8 cellular contexts compared by ENCODE assay signal in genomic region chr11:65181569-65182257, GRCh38. TPM values are rescaled to one million over a fixed set of nuclear protein-coding genes. Genes with fewer than 3 reads are reported as not detected.
A peak's percentile ranks its signal among the peaks of the same experiment; 100 is the strongest.
DNase-seq lines count a peak whose midpoint lies in the region; ATAC-seq, FAIRE-seq and TF ChIP-seq lines count a peak whose summit lies in the region.

CAPN1 (plus strand) TSS chr11:65181928; CDS start chr11:65182702, 774 bp downstream.

- H3K27me3 ChIP-seq in left ventricle myocardium inferior (ENCODE audit: low read depth) (no peaks in the 10 kb centered on the region), psoas muscle (ENCODE audit: insufficient read depth in 3 of 3, low read length in 2 of 3) (no peaks in the 10 kb centered on the region)

- peak within 1 kb of the TSS; percentile 88 for H3K4me3 ChIP-seq in NB4 (ENCODE audit: low read depth, low read length)
- H3K4me3 ChIP-seq in left ventricle myocardium inferior: peak within 1 kb of the TSS; percentile 96
- peak within 1 kb of the TSS; percentile 88 for H3K4me3 ChIP-seq in psoas muscle

- no peak within 1 kb of the TSS for H3K27ac Mint-ChIP-seq in T-helper 17 cell

- peak within 1 kb of the TSS; percentile 93 for H3K27ac ChIP-seq in left ventricle myocardium inferior (replicated peaks)
- peak within 1 kb of the TSS; percentile 91 for H3K27ac ChIP-seq in psoas muscle

- ATAC-seq in T-helper 17 cell (peak; percentile 77), psoas muscle (peak; percentile 70 to 84 (median 74))

- peaks cover 36% of the 10 kb centered on the region for H3K4me1 ChIP-seq in left ventricle myocardium inferior
- no peaks in the 10 kb centered on the region for H3K4me1 ChIP-seq in psoas muscle

- H3K9me3 ChIP-seq in T-helper 17 cell (ENCODE audit: control insufficient read depth, low read length, poor library complexity, severe bottlenecking) (no peaks in the 10 kb centered on the region), left ventricle myocardium inferior (replicated peaks) (no peaks in the 10 kb centered on the region), psoas muscle (no peaks in the 10 kb centered on the region)

- H3K36me3 ChIP-seq in left ventricle myocardium inferior (peaks cover 13% of the 10 kb centered on the region), psoas muscle (ENCODE audit: insufficient read depth in 1 of 2, low read depth in 1 of 2) (peaks cover 0 to 43% of the 10 kb centered on the region in 2 donors)

- no peak for FAIRE-seq in urothelium cell line (lab: Jason Lieb, UNC)

- TF ChIP-seq POLR2A in NB4 (IDR thresholded peaks at IDR 0.05; ENCODE audit: extremely low read depth, insufficient read length): no peak

- H3K36me3 Mint-ChIP-seq in T-helper 17 cell (ENCODE audit: low read depth): peaks cover 5% of the 10 kb centered on the region

- DNase-seq in DMS53 treated with DMSO at 0.1 percent for 48 hours (lab: John Stamatoyannopoulos, UW; ENCODE audit: unreplicated experiment): peak; percentile 41
- DNase-seq in GOT3 (lab: John Stamatoyannopoulos, UW): peak; percentile 5
- DNase-seq in NB4 (ENCODE audit: low read depth): peak; percentile 97
- DNase-seq in T-helper 17 cell: peak; percentile 43 to 72 (median 55)
- DNase-seq in amniotic epithelial cell (ENCODE audit: low read depth): peak; percentile 95
- DNase-seq in left ventricle myocardium inferior: peak; percentile 84
- DNase-seq in psoas muscle: peak; percentile 87 to 95
- DNase-seq in urothelium cell line (ENCODE audit: low spot score): peak; percentile 86

- intact Hi-C loops in left ventricle myocardium inferior (cut with micrococcal nuclease): no loop called here
- intact Hi-C loops in psoas muscle (cut with DNase I): loop anchor here (2.0 to 5.0 kb wide), 3 partner anchors 47 to 71 kb away; partner anchors contain the start of genes FAU (in 1 of the 2), MRPL49 (in 1 of the 2), SYVN1 (in 1 of the 2) and TM7SF2 (in 1 of the 2)

- TF ChIP-seq CTCF in NB4 (IDR thresholded peaks at IDR 0.05; ENCODE audit: low read depth, low read length): no peak
- no peak for TF ChIP-seq CTCF in left ventricle myocardium inferior (IDR thresholded peaks at IDR 0.05; ENCODE audit: borderline replicate concordance)
- no peak for TF ChIP-seq CTCF in psoas muscle (IDR thresholded peaks at IDR 0.05)

- H3K27me3 Mint-ChIP-seq in T-helper 17 cell: no peaks in the 10 kb centered on the region

- H3K4me1 Mint-ChIP-seq in T-helper 17 cell: peaks cover 28% of the 10 kb centered on the region

- 0% methylated on average over 29 to 43 of the region's 43 CpGs for WGBS in psoas muscle, 3 donors

- H3K4me3 Mint-ChIP-seq in T-helper 17 cell: peak within 1 kb of the TSS; percentile 97

RNA-seq across cellular contexts. Expression of gene CAPN1, which starts in this region (rescaled TPM):
- total RNA-seq in T-helper 17 cell (100 to 1,000 TPM; 154 to 190 TPM), left ventricle myocardium inferior (74.6 TPM), psoas muscle (100 to 1,000 TPM in 1 of 4 donors, 10 to 100 TPM in 3; 72.4 to 105 (median 81.5) TPM)
- polyA plus RNA-seq in psoas muscle: 10 to 100 TPM; 65.7 to 97.4 (median 86.5) TPM

Comparison
In these comparisons a context has a peak if more than half of its experiments do, and no peak if none do; other contexts are left out.
1. Peak in every context shown above with its lines: DNase-seq, ATAC-seq, H3K4me3 ChIP-seq and H3K27ac ChIP-seq.
2. DNase-seq: peak in every context shown above with its lines; median percentile 97 in NB4; 95 in amniotic epithelial cell; 91 in psoas muscle; 86 in urothelium cell line; 84 in left ventricle myocardium inferior; 55 in T-helper 17 cell; 41 in DMS53 treated with DMSO at 0.1 percent for 48 hours; 5 in GOT3.